22 cellular contexts compared by ENCODE assay signal in genomic region chr13:45823583-45823982, GRCh38. TPM values are rescaled to one million over a fixed set of nuclear protein-coding genes. Genes with fewer than 3 reads are reported as not detected.
DNase-seq lines count a peak whose midpoint lies in the region; ATAC-seq, FAIRE-seq and TF ChIP-seq lines count a peak whose summit lies in the region.
"Had no signal": no experiment of that assay in that cellular context is flagged by ENCODE, and none has a peak within 500 bp of the region (broad histone marks: within the 10 kb centered on the region; RNA-seq: fewer than 3 reads in every experiment).

No MANE protein-coding gene starts in this region.

- H4K20me1 ChIP-seq in SK-N-SH (ENCODE audit: insufficient read depth), result no peaks in the 10 kb centered on the region
- no peaks in the 10 kb centered on the region for H4K20me1 ChIP-seq in KMS-11 (ENCODE audit: insufficient read depth)

- no peaks in the 10 kb centered on the region for H3K79me2 ChIP-seq in SK-N-SH (ENCODE audit: insufficient read depth)
- H3K79me2 ChIP-seq in KMS-11 (ENCODE audit: insufficient read depth, low read depth), result no peaks in the 10 kb centered on the region

- H3K27ac ChIP-seq in SK-N-SH (ENCODE audit: low read depth in 2 of 2, low read length in 1 of 2), result no peak overlapping the region; a peak in 1 of 4 replicates
- H3K27ac ChIP-seq in KMS-11, result no peak overlapping the region
- H3K27ac ChIP-seq in WERI-Rb-1, result no peak overlapping the region
- peak overlapping the region; percentile 52 for H3K27ac ChIP-seq in left ventricle myocardium inferior (replicated peaks)
- H3K27ac ChIP-seq: GM23248 had no signal

- ATAC-seq in SK-N-SH treated with all-trans-retinoic acid at 6 μM for 48 hours (peak; percentile 35; the same call in 2 of the 3 replicates), HG03460 (IDR thresholded peaks at IDR 0.05; ENCODE audit: unreplicated experiment) (no peak)
- ATAC-seq: CD8-positive, alpha-beta T cell; PC-3 had no signal

- H2AFZ ChIP-seq in SK-N-SH (ENCODE audit: low read depth) (no peak overlapping the region), KMS-11 (ENCODE audit: low read depth) (peak overlapping the region; percentile 28; the same call in 1 of the 2 replicates)
- H2AFZ ChIP-seq: GM23248 had no signal

- H3K9me3 ChIP-seq in SK-N-SH (no peaks in the 10 kb centered on the region), WERI-Rb-1 (ENCODE audit: severe bottlenecking) (no peaks in the 10 kb centered on the region), left ventricle myocardium inferior (replicated peaks) (peaks cover 2% of the 10 kb centered on the region)

- TF ChIP-seq RAD21 in SK-N-SH (IDR thresholded peaks at IDR 0.05; ENCODE audit: low read length), result no peak

- no peak overlapping the region for H3K9ac ChIP-seq in SK-N-SH
- no peak overlapping the region for H3K9ac ChIP-seq in KMS-11
- H3K9ac ChIP-seq: GM23248 had no signal

- intact Hi-C loops in left ventricle myocardium inferior (cut with micrococcal nuclease), result no loop called here

- no peak overlapping the region for H3K4me3 ChIP-seq in SK-N-SH (ENCODE audit: low read depth in 2 of 2, low read length in 1 of 2)
- H3K4me3 ChIP-seq in KMS-11 (IDR thresholded peaks at IDR 0.05; ENCODE audit: insufficient read depth, low read depth, low read length), result no peak overlapping the region
- no peak overlapping the region for H3K4me3 ChIP-seq in WERI-Rb-1 (ENCODE audit: low read depth, low read length)
- H3K4me3 ChIP-seq in left ventricle myocardium inferior, result no peak overlapping the region
- no peak overlapping the region for H3K4me3 ChIP-seq in H7 (ENCODE audit: insufficient read depth, low read depth, low read length)
- H3K4me3 ChIP-seq: GM23248 had no signal

- FAIRE-seq in HTR-8/SVneo (lab: Jason Lieb, UNC), result no peak
- FAIRE-seq: D721Med, G401.6 had no signal

- peaks cover 0 to 28% of the 10 kb centered on the region in 2 experiments; a peak in 2 of 4 replicates for H3K4me1 ChIP-seq in SK-N-SH (ENCODE audit: control insufficient read depth in 1 of 2, insufficient read depth in 2 of 2, low read depth in 1 of 2, low read length in 1 of 2)
- peaks cover 53% of the 10 kb centered on the region for H3K4me1 ChIP-seq in KMS-11 (ENCODE audit: low read depth, poor library complexity, severe bottlenecking)
- peaks cover 27% of the 10 kb centered on the region for H3K4me1 ChIP-seq in left ventricle myocardium inferior

- CTCF ChIA-PET in SK-N-SH (lab: Yijun Ruan, JAX), result interaction anchor here (1.4 to 2.2 kb wide), 2 partner anchors 16 to 25 kb away, joined by 4 to 7 read pairs; no protein-coding TSS in a partner anchor

- H3K27me3 ChIP-seq in SK-N-SH (ENCODE audit: insufficient read depth), result no peaks in the 10 kb centered on the region
- H3K27me3 ChIP-seq in KMS-11 (ENCODE audit: insufficient read depth, low read depth), result no peaks in the 10 kb centered on the region
- no peaks in the 10 kb centered on the region for H3K27me3 ChIP-seq in WERI-Rb-1 (ENCODE audit: insufficient read depth, low read depth, severe bottlenecking)
- H3K27me3 ChIP-seq in left ventricle myocardium inferior (ENCODE audit: low read depth), result no peaks in the 10 kb centered on the region
- no peaks in the 10 kb centered on the region for H3K27me3 ChIP-seq in H7 (ENCODE audit: control insufficient read depth, insufficient read depth, low read length)

- H3K9me2 ChIP-seq in SK-N-SH, result no peaks in the 10 kb centered on the region

- TF ChIP-seq CTCF in SK-N-SH (IDR thresholded peaks at IDR 0.05) (no peak), KMS-11 (conservative IDR thresholded peaks at IDR 0.05; ENCODE audit: low read depth, low read length) (no peak), WERI-Rb-1 (IDR thresholded peaks at IDR 0.05; ENCODE audit: low read depth, low read length) (no peak), left ventricle myocardium inferior (IDR thresholded peaks at IDR 0.05; ENCODE audit: borderline replicate concordance) (no peak)

- POLR2A ChIA-PET in SK-N-SH (lab: Yijun Ruan, JAX), result no interaction called here

- no peak for TF ChIP-seq EP300 in SK-N-SH (IDR thresholded peaks at IDR 0.05; ENCODE audit: borderline replicate concordance in 1 of 2, low read depth in 1 of 2, low read length in 1 of 2)

- H3K36me3 ChIP-seq in SK-N-SH (replicated peaks in 1 of 2; ENCODE audit: control insufficient read depth in 1 of 2, insufficient read depth in 2 of 2, low read length in 1 of 2), result no peaks in the 10 kb centered on the region
- no peaks in the 10 kb centered on the region for H3K36me3 ChIP-seq in KMS-11 (ENCODE audit: insufficient read depth)
- H3K36me3 ChIP-seq in WERI-Rb-1, result no peaks in the 10 kb centered on the region
- no peaks in the 10 kb centered on the region for H3K36me3 ChIP-seq in left ventricle myocardium inferior
- no peaks in the 10 kb centered on the region for H3K36me3 ChIP-seq in H7 (replicated peaks; ENCODE audit: control insufficient read depth, insufficient read depth, low read length)

- DNase-seq in SK-N-SH (no peak), WERI-Rb-1 (peak; percentile 28), left ventricle myocardium inferior (no peak), H7 (no peak), HTR-8/SVneo (ENCODE audit: insufficient read length, low spot score) (no peak)
- DNase-seq: CD8-positive, alpha-beta T cell; DMS79 treated with DMSO at 0.1 percent for 48 hours; GM23248; NCI-H1048; NCI-H1436 treated with DMSO at 0.1 percent for 48 hours; NCI-H2029 treated with DMSO at 0.1 percent for 48 hours; NCI-H2171 treated with DMSO at 0.1 percent for 48 hours; NCI-H446 treated with DMSO at 0.1 percent for 48 hours; PC-3 had no signal

- H3K4me2 ChIP-seq in SK-N-SH (no peak overlapping the region), KMS-11 (peak overlapping the region; percentile 51)

- H3F3A ChIP-seq in SK-N-SH (replicated peaks; ENCODE audit: insufficient read depth), result no peaks in the 10 kb centered on the region

TF ChIP-seq in SK-N-SH treated with all-trans-retinoic acid at 6 μM for 48 hours, 23 proteins besides CTCF, POLR2A, EP300 and RAD21 (continues in another document):
- no peak for TF ChIP-seq TCF4 (CRISPR knock-in tag; IDR thresholded peaks at IDR 0.05; ENCODE audit: borderline replicate concordance)
- no peak for TF ChIP-seq ARNTL (CRISPR knock-in tag; IDR thresholded peaks at IDR 0.05; ENCODE audit: borderline replicate concordance, low read depth)
- TF ChIP-seq POU6F1 (CRISPR knock-in tag; IDR thresholded peaks at IDR 0.05; ENCODE audit: borderline replicate concordance, low read depth), result no peak
- TF ChIP-seq ISL1 (CRISPR knock-in tag; IDR thresholded peaks at IDR 0.05), result no peak
- no peak for TF ChIP-seq ZFP3 (CRISPR knock-in tag; IDR thresholded peaks at IDR 0.05)

TF ChIP-seq in SK-N-SH, 30 proteins besides CTCF, POLR2A, EP300 and RAD21 (continues in another document):
- TF ChIP-seq NFIC (IDR thresholded peaks at IDR 0.05; ENCODE audit: borderline replicate concordance) (no peak), SIN3A (IDR thresholded peaks at IDR 0.05; ENCODE audit: borderline replicate concordance, low read depth, low read length) (no peak), USF1 (IDR thresholded peaks at IDR 0.05; ENCODE audit: borderline replicate concordance, low read depth) (no peak), TCF12 (IDR thresholded peaks at IDR 0.05) (no peak), ELF1 (IDR thresholded peaks at IDR 0.05) (no peak), POLR2AphosphoS5 (IDR thresholded peaks at IDR 0.05; ENCODE audit: low read depth, low read length) (no peak), CHD2 (IDR thresholded peaks at IDR 0.05; ENCODE audit: low read length, partially characterized antibody) (no peak), GATA2 (CRISPR knock-in tag; IDR thresholded peaks at IDR 0.05) (no peak), RFX5 (IDR thresholded peaks at IDR 0.05; ENCODE audit: low read length) (no peak), JUND (IDR thresholded peaks at IDR 0.05) (no peak), ZBTB33 (IDR thresholded peaks at IDR 0.05; ENCODE audit: borderline replicate concordance, low read depth) (no peak), TAF1 (IDR thresholded peaks at IDR 0.05; ENCODE audit: borderline replicate concordance, low read depth, low read length) (no peak), RXRA (IDR thresholded peaks at IDR 0.05; ENCODE audit: borderline replicate concordance, low read depth) (no peak), RCOR1 (IDR thresholded peaks at IDR 0.05; ENCODE audit: low read length) (no peak), MXI1 (IDR thresholded peaks at IDR 0.05; ENCODE audit: low read depth, low read length) (no peak)

RNA-seq across cellular contexts. Expression of gene SIAH3, which starts 28.0 kb away (rescaled TPM):
- polyA plus RNA-seq in SK-N-SH (2012; rRNA removed), result 0.08 TPM in 2 replicates
- 0.05 TPM in 2 replicates for polyA plus RNA-seq in SK-N-SH (2012; cell fraction: cytosol; rRNA removed)
- 0.09 and 0.11 TPM in 2 replicates for polyA plus RNA-seq in SK-N-SH (2012; cell fraction: nucleus; rRNA removed)
- not detected for total RNA-seq in left ventricle myocardium inferior
- total RNA-seq in H7 (2014; rRNA removed; shearing (Covaris generic)), result 0.07 TPM in 1 of 2 replicates, not detected in the other
- total RNA-seq: A172, GM23248, PC-3 had no signal
- polyA plus RNA-seq: BJ, GM23248, IgD-negative memory B cell had no signal
